Comparison of ENCODE assay signal across 21 cellular contexts in genomic region chr13:58397596-58398387, GRCh38.
"Had no signal": no experiment of that assay in that cellular context is flagged by ENCODE, and none has a peak within 500 bp of the region (broad histone marks: within the 10 kb centered on the region; RNA-seq: fewer than 3 reads in every experiment).

No MANE protein-coding gene starts in this region.

- H3K27me3 Mint-ChIP-seq: activated CD4-positive, alpha-beta memory T cell treated with anti-CD3 and anti-CD28 coated beads, Interleukin-2, amount 10 ng/mL, durations not matched to agents 7 days and 5 days; activated naive CD4-positive, alpha-beta T cell treated with anti-CD3 and anti-CD28 coated beads, Interleukin-2, amount 50 U/mL, for 24 hours; brain; dendritic cell treated with granulocyte-macrophage colony-stimulating factor and Interleukin-4, amounts not matched to agents 40 ng/mL and 50 ng/mL, for 4 days; naive thymus-derived CD8-positive, alpha-beta T cell had no signal

- H3K4me1 ChIP-seq: prostate gland had no signal

- DNase-seq: activated CD4-positive, alpha-beta memory T cell treated with anti-CD3 and anti-CD28 coated beads, Interleukin-2, amount 10 ng/mL, durations not matched to agents 7 days and 5 days; activated CD4-positive, alpha-beta T cell treated with anti-CD3 and anti-CD28 coated beads for 48 hours; activated effector memory CD4-positive, alpha-beta T cell treated with Interleukin-2 at 50 U/mL for 16 hours; activated T-cell treated with anti-CD3 and anti-CD28 coated beads, Interleukin-2, amount 50 U/mL, for 72 hours; effector memory CD4-positive, alpha-beta T cell; foreskin melanocyte; glutamatergic neuron; hypothalamus; left colon; naive thymus-derived CD8-positive, alpha-beta T cell; stimulated activated CD4-positive, alpha-beta T cell treated with anti-CD3 and anti-CD28 coated beads, Interleukin-12 subunit alpha, Interleukin-12 subunit beta, amount 100 ng/mL, for 4 hours; stimulated activated CD4-positive, alpha-beta T cell treated with anti-CD3 and anti-CD28 coated beads, Interleukin-4, amount 100 ng/mL, for 4 hours; stimulated activated naive CD8-positive, alpha-beta T cell treated with anti-CD3 and anti-CD28 coated beads, Interleukin-15, Interleukin-2, amounts not matched to agents 100 U/mL and 50 U/mL, for 24 hours; T-helper 9 cell had no signal

- H3K9me3 ChIP-seq: prostate gland had no signal

- H3K27ac ChIP-seq: prostate gland had no signal

- H3K36me3 ChIP-seq: prostate gland had no signal

- ATAC-seq: activated T-cell treated with anti-CD3 and anti-CD28 coated beads, Interleukin-2, amount 50 U/mL, for 72 hours; esophagus mucosa; left colon; naive thymus-derived CD8-positive, alpha-beta T cell; stimulated activated naive CD8-positive, alpha-beta T cell treated with anti-CD3 and anti-CD28 coated beads, Interleukin-15, Interleukin-2, amounts not matched to agents 100 U/mL and 50 U/mL, for 24 hours had no signal

- H3K36me3 Mint-ChIP-seq: activated naive CD4-positive, alpha-beta T cell treated with anti-CD3 and anti-CD28 coated beads, Interleukin-2, amount 50 U/mL, for 24 hours; brain; naive thymus-derived CD8-positive, alpha-beta T cell had no signal

- H3K27ac Mint-ChIP-seq: activated CD4-positive, alpha-beta memory T cell treated with anti-CD3 and anti-CD28 coated beads, Interleukin-2, amount 10 ng/mL, durations not matched to agents 7 days and 5 days; activated T-cell treated with anti-CD3 and anti-CD28 coated beads, Interleukin-2, amount 50 U/mL, for 72 hours; brain; dendritic cell treated with granulocyte-macrophage colony-stimulating factor and Interleukin-4, amounts not matched to agents 40 ng/mL and 50 ng/mL, for 4 days; mesothelial cell of epicardium; naive thymus-derived CD8-positive, alpha-beta T cell had no signal

- H3K4me1 Mint-ChIP-seq: activated CD4-positive, alpha-beta memory T cell treated with anti-CD3 and anti-CD28 coated beads, Interleukin-2, amount 10 ng/mL, durations not matched to agents 7 days and 5 days; activated naive CD4-positive, alpha-beta T cell treated with anti-CD3 and anti-CD28 coated beads, Interleukin-2, amount 50 U/mL, for 24 hours; brain; mesothelial cell of epicardium; naive thymus-derived CD8-positive, alpha-beta T cell had no signal

- H3K4me3 Mint-ChIP-seq: activated CD4-positive, alpha-beta memory T cell treated with anti-CD3 and anti-CD28 coated beads, Interleukin-2, amount 10 ng/mL, durations not matched to agents 7 days and 5 days; activated naive CD4-positive, alpha-beta T cell treated with anti-CD3 and anti-CD28 coated beads, Interleukin-2, amount 50 U/mL, for 24 hours; activated T-cell treated with anti-CD3 and anti-CD28 coated beads, Interleukin-2, amount 50 U/mL, for 72 hours; brain; dendritic cell treated with granulocyte-macrophage colony-stimulating factor and Interleukin-4, amounts not matched to agents 40 ng/mL and 50 ng/mL, for 4 days; mesothelial cell of epicardium; naive thymus-derived CD8-positive, alpha-beta T cell had no signal

- H3K4me3 ChIP-seq: lung, prostate gland had no signal
